Comparison of ENCODE assay signal across 1 cellular context in genomic region chr2:109373791-109374547, GRCh38.
TF ChIP-seq lines count a peak whose summit lies in the region.

No MANE protein-coding gene starts in this region.

TF ChIP-seq in H1, 55 proteins besides CTCF, POLR2A, EP300 and RAD21:
- TF ChIP-seq RXRA (IDR thresholded peaks at IDR 0.05; ENCODE audit: insufficient read depth, low read depth, low read length), result no peak
- no peak for TF ChIP-seq BACH1 (IDR thresholded peaks at IDR 0.05; ENCODE audit: low read length)
- no peak for TF ChIP-seq CBX8 (IDR thresholded peaks at IDR 0.05; ENCODE audit: borderline replicate concordance, low read depth, low read length)
- no peak for TF ChIP-seq PHF8 (conservative IDR thresholded peaks at IDR 0.05; ENCODE audit: low read depth, low read length)
- no peak for TF ChIP-seq TCF12 (IDR thresholded peaks at IDR 0.05; ENCODE audit: low read depth, low read length)
- no peak for TF ChIP-seq CHD2 (IDR thresholded peaks at IDR 0.05; ENCODE audit: low read length)
- TF ChIP-seq CBX5 (IDR thresholded peaks at IDR 0.05; ENCODE audit: low read depth, low read length), result no peak
- TF ChIP-seq BCL11A (IDR thresholded peaks at IDR 0.05; ENCODE audit: low read depth in 2 of 2, low read length in 2 of 2), result no peak
- TF ChIP-seq SIRT6 (IDR thresholded peaks at IDR 0.05; ENCODE audit: low read length), result no peak
- no peak for TF ChIP-seq FOSL1 (IDR thresholded peaks at IDR 0.05; ENCODE audit: insufficient read depth, low read depth, low read length)
- no peak for TF ChIP-seq BRCA1 (IDR thresholded peaks at IDR 0.05; ENCODE audit: low read depth, low read length)
- no peak for TF ChIP-seq KDM4A (IDR thresholded peaks at IDR 0.05; ENCODE audit: low read depth, low read length, severe bottlenecking)
- TF ChIP-seq NRF1 (IDR thresholded peaks at IDR 0.05; ENCODE audit: low read depth, low read length), result no peak
- TF ChIP-seq SIX5 (IDR thresholded peaks at IDR 0.05; ENCODE audit: low read depth, low read length), result no peak
- no peak for TF ChIP-seq POU5F1 (IDR thresholded peaks at IDR 0.05; ENCODE audit: low read depth, low read length)
- TF ChIP-seq JUND (IDR thresholded peaks at IDR 0.05; ENCODE audit: low read length), result no peak
- TF ChIP-seq TAF7 (optimal IDR thresholded peaks at IDR 0.05; ENCODE audit: borderline replicate concordance, low read depth, low read length), result no peak
